In the genomic region with DNA sequence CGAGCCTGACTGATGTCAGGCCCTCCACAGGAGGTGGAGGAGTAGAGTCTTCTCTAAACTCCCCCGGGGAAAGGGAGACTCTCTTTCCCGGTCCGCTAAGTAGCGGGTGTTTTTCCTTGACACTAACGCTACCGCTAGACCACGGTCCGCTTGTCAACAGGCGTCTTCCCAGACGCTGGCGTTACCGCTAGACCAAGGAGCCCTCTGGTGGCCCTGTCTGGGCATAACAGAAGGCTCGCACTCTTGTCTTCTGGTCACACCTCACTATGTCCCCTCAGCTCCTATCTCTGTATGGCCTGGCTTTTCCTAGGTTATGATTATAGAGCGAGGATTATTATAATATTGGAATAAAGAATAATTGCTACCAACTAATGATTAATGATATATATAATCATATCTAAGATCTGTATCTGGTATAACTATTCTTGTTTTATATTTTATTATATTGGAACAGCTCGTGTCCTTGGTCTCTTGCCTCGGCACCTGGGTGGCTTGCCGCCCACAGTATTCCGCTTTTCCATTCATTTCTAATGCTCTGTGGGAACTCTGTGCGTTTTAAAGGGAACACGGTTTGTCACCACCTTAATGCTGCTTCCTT, we compare ENCODE assay signal across 1 cellular context.
TF ChIP-seq lines count a peak whose summit lies in the region.

No MANE protein-coding gene starts in this region.

TF ChIP-seq in K562, 482 proteins besides CTCF, POLR2A, EP300 and RAD21:
- TF ChIP-seq, protein P1, sequence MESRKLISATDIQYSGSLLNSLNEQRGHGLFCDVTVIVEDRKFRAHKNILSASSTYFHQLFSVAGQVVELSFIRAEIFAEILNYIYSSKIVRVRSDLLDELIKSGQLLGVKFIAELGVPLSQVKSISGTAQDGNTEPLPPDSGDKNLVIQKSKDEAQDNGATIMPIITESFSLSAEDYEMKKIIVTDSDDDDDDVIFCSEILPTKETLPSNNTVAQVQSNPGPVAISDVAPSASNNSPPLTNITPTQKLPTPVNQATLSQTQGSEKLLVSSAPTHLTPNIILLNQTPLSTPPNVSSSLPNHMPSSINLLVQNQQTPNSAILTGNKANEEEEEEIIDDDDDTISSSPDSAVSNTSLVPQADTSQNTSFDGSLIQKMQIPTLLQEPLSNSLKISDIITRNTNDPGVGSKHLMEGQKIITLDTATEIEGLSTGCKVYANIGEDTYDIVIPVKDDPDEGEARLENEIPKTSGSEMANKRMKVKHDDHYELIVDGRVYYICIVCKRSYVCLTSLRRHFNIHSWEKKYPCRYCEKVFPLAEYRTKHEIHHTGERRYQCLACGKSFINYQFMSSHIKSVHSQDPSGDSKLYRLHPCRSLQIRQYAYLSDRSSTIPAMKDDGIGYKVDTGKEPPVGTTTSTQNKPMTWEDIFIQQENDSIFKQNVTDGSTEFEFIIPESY (CRISPR knock-in tag; IDR thresholded peaks at IDR 0.05), result peak; percentile 61; the same call in 1 of the 2 replicates
TF ChIP-seq in K562: peak in this region for 1; not testable (repeated sequence) for 481.
